13 cellular contexts compared by ENCODE assay signal in genomic region chr11:95816037-95816436, GRCh38.
"Had no signal": no experiment of that assay in that cellular context is flagged by ENCODE, and none has a peak within 500 bp of the region (broad histone marks: within the 10 kb centered on the region; RNA-seq: fewer than 3 reads in every experiment).

No MANE protein-coding gene starts in this region.

- FAIRE-seq: colon, endometrium had no signal

- H3K4me3 Mint-ChIP-seq: activated naive CD4-positive, alpha-beta T cell treated with anti-CD3 and anti-CD28 coated beads, Interleukin-2, amount 50 U/mL, for 24 hours; naive thymus-derived CD4-positive, alpha-beta T cell; T-helper 2 cell treated with Interferon-gamma antibody and Interleukin-4, amounts not matched to agents 5 μg/mL and 100 μg/mL, for 36 hours had no signal

- DNase-seq: activated CD4-positive, alpha-beta T cell treated with anti-CD3 and anti-CD28 coated beads, Interleukin-2, amount 50 U/mL, for 4 hours; activated CD4-positive, CD25-positive, alpha-beta regulatory T cell; activated effector memory CD4-positive, alpha-beta T cell treated with anti-CD3 and anti-CD28 coated beads, Interleukin-2, amount 50 U/mL, for 16 hours; activated T-cell treated with anti-CD3 and anti-CD28 coated beads, Interleukin-2, amount 50 U/mL, for 48 hours; amniotic stem cell; islet precursor cell; naive thymus-derived CD4-positive, alpha-beta T cell; stimulated activated CD4-positive, alpha-beta T cell treated with anti-CD3 and anti-CD28 coated beads, Interleukin-1b, Interleukin-23, amount 100 ng/mL, for 48 hours; thyroid gland had no signal

- H3K27me3 Mint-ChIP-seq: activated naive CD4-positive, alpha-beta T cell treated with anti-CD3 and anti-CD28 coated beads, Interleukin-2, amount 50 U/mL, for 24 hours; naive thymus-derived CD4-positive, alpha-beta T cell had no signal

- ATAC-seq: naive thymus-derived CD4-positive, alpha-beta T cell had no signal

- H3K9me3 Mint-ChIP-seq: activated naive CD4-positive, alpha-beta T cell treated with anti-CD3 and anti-CD28 coated beads, Interleukin-2, amount 50 U/mL, for 24 hours; T-helper 2 cell treated with Interferon-gamma antibody and Interleukin-4, amounts not matched to agents 5 μg/mL and 100 μg/mL, for 36 hours had no signal

- H3K27ac Mint-ChIP-seq: activated naive CD4-positive, alpha-beta T cell treated with anti-CD3 and anti-CD28 coated beads, Interleukin-2, amount 50 U/mL, for 24 hours; T-helper 2 cell treated with Interferon-gamma antibody and Interleukin-4, amounts not matched to agents 5 μg/mL and 100 μg/mL, for 36 hours had no signal
